In genomic region chr21:45418301-45419071, GRCh38 we compare ENCODE assay signal across 17 cellular contexts. TPM values are rescaled to one million over a fixed set of nuclear protein-coding genes. Genes with fewer than 3 reads are reported as not detected.
A peak's percentile ranks its signal among the peaks of the same experiment; 100 is the strongest.
DNase-seq lines count a peak whose midpoint lies in the region; ATAC-seq and TF ChIP-seq lines count a peak whose summit lies in the region.
"Had no signal": no experiment of that assay in that cellular context is flagged by ENCODE, and none has a peak within 500 bp of the region (broad histone marks: within the 10 kb centered on the region; RNA-seq: fewer than 3 reads in every experiment).

No MANE protein-coding gene starts in this region.

- no peak for TF ChIP-seq EP300 in ovary (IDR thresholded peaks at IDR 0.05)

- TF ChIP-seq POLR2A in ovary (IDR thresholded peaks at IDR 0.05) = no peak

- no peaks in the 10 kb centered on the region for H3K9me2 ChIP-seq in Karpas-422 (replicated peaks; ENCODE audit: insufficient read depth, low read length)

- H3K4me3 ChIP-seq in ovary = no peak overlapping the region
- H3K4me3 ChIP-seq in Karpas-422 (ENCODE audit: low read length) = no peak overlapping the region

- H2AFZ ChIP-seq in Karpas-422 (ENCODE audit: low read length) = no peak overlapping the region

- H3K36me3 ChIP-seq in ovary (no peaks in the 10 kb centered on the region), Karpas-422 (ENCODE audit: insufficient read depth, low read length) (no peaks in the 10 kb centered on the region)
- H3K36me3 ChIP-seq: neutrophil had no signal

- no peak overlapping the region for H3K9ac ChIP-seq in Karpas-422 (ENCODE audit: low read length)

- H3K27ac ChIP-seq in ovary (peak overlapping the region in 1 of 2 donors; percentile 12), Karpas-422 (ENCODE audit: low read length) (no peak overlapping the region)
- H3K27ac ChIP-seq: C4-2B, neutrophil had no signal

- H3K9me3 ChIP-seq in ovary (no peaks in the 10 kb centered on the region), Karpas-422 (ENCODE audit: low read length) (no peaks in the 10 kb centered on the region)
- H3K9me3 ChIP-seq: neutrophil had no signal

- intact Hi-C loops in Right ventricle myocardium inferior (cut with DNase I) (no loop called here), cardiac septum (cut with DNase I) (no loop called here), left cardiac atrium (cut with DNase I) (no loop called here), ovary (cut with DNase I) (no loop called here)

- no peaks in the 10 kb centered on the region for H3K79me2 ChIP-seq in Karpas-422 (ENCODE audit: low read length)

- no peak for TF ChIP-seq CTCF in ovary (IDR thresholded peaks at IDR 0.05)

- WGBS in ovary, 3 donors = 74 to 77% (median 76%) methylated on average over 34 of the region's 34 CpGs

- no peaks in the 10 kb centered on the region for H4K20me1 ChIP-seq in Karpas-422 (ENCODE audit: insufficient read depth, low read depth, low read length)

- no peak overlapping the region for H3K4me2 ChIP-seq in Karpas-422 (ENCODE audit: low read depth, low read length, poor library complexity, severe bottlenecking)

- ATAC-seq in Right ventricle myocardium inferior (no peak), left cardiac atrium (no peak), GM18520 (IDR thresholded peaks at IDR 0.05; ENCODE audit: unreplicated experiment) (no peak)

- DNase-seq in Right ventricle myocardium inferior (ENCODE audit: missing footprints) = peak; percentile 65
- no peak for DNase-seq in cardiac septum (ENCODE audit: low spot score)
- peak; percentile 20 for DNase-seq in left cardiac atrium
- peak in 4 of 5 donors; percentile 30 to 42 (median 34) for DNase-seq in ovary
- DNase-seq in EL = no peak
- no peak for DNase-seq in activated CD4-positive, alpha-beta T cell treated with anti-CD3 and anti-CD28 coated beads, Interleukin-2, amount 50 U/mL, for 1 hour
- DNase-seq in Karpas-422 = no peak
- DNase-seq: activated CD4-positive, alpha-beta T cell treated with anti-CD3 and anti-CD28 coated beads, Interleukin-2, amount 50 U/mL, for 4 hours; activated naive CD4-positive, alpha-beta T cell treated with anti-CD3 and anti-CD28 coated beads, Interleukin-2, amount 10 ng/mL, durations not matched to agents 7 days and 5 days; activated T-cell treated with anti-CD3 and anti-CD28 coated beads, Interleukin-2, amount 50 U/mL, for 1 hour; dermis blood vessel endothelial cell; DMS 273 treated with DMSO at 0.1 percent for 48 hours; KBM-7; NCI-H1092 treated with DMSO at 0.1 percent for 48 hours had no signal

- H3K27me3 ChIP-seq in ovary = no peaks in the 10 kb centered on the region
- H3K27me3 ChIP-seq in Karpas-422 (ENCODE audit: low read length) = no peaks in the 10 kb centered on the region
- H3K27me3 ChIP-seq: neutrophil had no signal

- peaks cover 10% of the 10 kb centered on the region for H3K4me1 ChIP-seq in ovary (ENCODE audit: insufficient read depth)
- H3K4me1 ChIP-seq in Karpas-422 (ENCODE audit: low read length) = no peaks in the 10 kb centered on the region

RNA-seq across cellular contexts. Expression of gene COL18A1, which starts 13.5 kb away (rescaled TPM):
- total RNA-seq in Right ventricle myocardium inferior = 51.6 TPM
- total RNA-seq in cardiac septum = 77.0 TPM
- total RNA-seq in left cardiac atrium = 100 to 1,000 TPM in 1 of 2 donors, 10 to 100 TPM in 1; 53.4 to 104 TPM
- total RNA-seq in ovary = 100 to 1,000 TPM; 141 to 353 (median 270) TPM
- 100 to 1,000 TPM in 1 of 2 donors, 10 to 100 TPM in 1; 11.1 to 201 TPM for polyA plus RNA-seq in ovary
- 0.11 and 0.36 TPM in 2 replicates for total RNA-seq in Karpas-422 (2014; rRNA removed; shearing (Covaris generic); ENCODE audit: low replicate concordance)

Comparison
In these comparisons a context has a peak if more than half of its experiments do, and no peak if none do; other contexts are left out.
1. DNase-seq: peak in Right ventricle myocardium inferior (single experiment), left cardiac atrium (single experiment) and ovary (4 of 5); none in cardiac septum (single experiment), EL (single experiment), activated CD4-positive, alpha-beta T cell treated with anti-CD3 and anti-CD28 coated beads, Interleukin-2, amount 50 U/mL, for 1 hour (single experiment) and Karpas-422 (single experiment).
2. RNA of gene COL18A1, which starts 13.5 kb away (total RNA-seq): 141 to 353 TPM in ovary, 53.4 to 104 TPM in left cardiac atrium, 77.0 TPM in cardiac septum (single experiment) and 51.6 TPM in Right ventricle myocardium inferior (single experiment); 0.11 to 0.36 TPM in Karpas-422; every median in the first group is over 10 times any median in the second.